In the genomic region with DNA sequence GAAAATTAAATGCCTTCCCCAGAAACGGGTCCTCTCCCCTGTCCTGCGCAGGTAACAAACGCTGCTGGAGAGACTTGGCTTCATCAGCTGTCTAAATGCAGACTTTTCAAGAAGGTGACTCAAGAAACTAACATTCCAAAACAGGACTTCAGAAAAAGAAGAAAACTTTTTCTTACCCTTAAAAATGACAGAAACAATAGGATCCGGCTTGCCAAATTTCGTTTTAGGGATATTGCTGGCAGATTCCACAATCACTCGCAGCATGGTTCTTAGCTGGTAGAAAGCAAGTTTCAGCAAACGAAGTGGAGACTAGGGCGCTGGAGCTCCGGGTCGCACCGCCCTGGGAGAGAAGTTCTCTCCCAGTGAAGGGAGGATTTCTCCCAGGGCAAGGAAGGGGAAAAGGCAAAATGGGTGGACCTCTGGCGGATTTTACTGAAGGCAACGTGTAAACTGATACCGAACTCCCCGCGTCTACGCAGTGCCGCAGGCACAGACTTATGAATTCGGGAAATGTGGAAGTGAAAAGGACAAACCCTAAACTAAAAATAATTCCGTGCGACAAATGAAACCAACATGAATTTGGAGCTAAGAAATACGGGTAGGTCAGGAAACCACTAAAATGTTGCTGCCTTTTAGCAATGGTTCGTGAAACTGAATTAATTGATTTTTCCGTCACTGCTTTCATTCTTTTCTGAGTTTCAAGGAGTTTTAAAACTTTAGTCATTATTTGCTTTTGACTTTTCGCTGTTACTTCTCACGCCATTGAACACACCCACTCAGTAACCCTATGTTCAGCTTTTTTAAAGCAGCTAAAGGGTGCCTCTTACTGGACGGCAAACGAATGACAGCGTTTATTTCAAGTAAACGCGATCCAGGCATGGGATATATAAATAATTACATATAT, we compare ENCODE assay signal across 8 cellular contexts. TPM values are rescaled to one million over a fixed set of nuclear protein-coding genes. Genes with fewer than 3 reads are reported as not detected.
A peak's percentile ranks its signal among the peaks of the same experiment; 100 is the strongest.
DNase-seq lines count a peak whose midpoint lies in the region; ATAC-seq and TF ChIP-seq lines count a peak whose summit lies in the region.

A gene with protein sequence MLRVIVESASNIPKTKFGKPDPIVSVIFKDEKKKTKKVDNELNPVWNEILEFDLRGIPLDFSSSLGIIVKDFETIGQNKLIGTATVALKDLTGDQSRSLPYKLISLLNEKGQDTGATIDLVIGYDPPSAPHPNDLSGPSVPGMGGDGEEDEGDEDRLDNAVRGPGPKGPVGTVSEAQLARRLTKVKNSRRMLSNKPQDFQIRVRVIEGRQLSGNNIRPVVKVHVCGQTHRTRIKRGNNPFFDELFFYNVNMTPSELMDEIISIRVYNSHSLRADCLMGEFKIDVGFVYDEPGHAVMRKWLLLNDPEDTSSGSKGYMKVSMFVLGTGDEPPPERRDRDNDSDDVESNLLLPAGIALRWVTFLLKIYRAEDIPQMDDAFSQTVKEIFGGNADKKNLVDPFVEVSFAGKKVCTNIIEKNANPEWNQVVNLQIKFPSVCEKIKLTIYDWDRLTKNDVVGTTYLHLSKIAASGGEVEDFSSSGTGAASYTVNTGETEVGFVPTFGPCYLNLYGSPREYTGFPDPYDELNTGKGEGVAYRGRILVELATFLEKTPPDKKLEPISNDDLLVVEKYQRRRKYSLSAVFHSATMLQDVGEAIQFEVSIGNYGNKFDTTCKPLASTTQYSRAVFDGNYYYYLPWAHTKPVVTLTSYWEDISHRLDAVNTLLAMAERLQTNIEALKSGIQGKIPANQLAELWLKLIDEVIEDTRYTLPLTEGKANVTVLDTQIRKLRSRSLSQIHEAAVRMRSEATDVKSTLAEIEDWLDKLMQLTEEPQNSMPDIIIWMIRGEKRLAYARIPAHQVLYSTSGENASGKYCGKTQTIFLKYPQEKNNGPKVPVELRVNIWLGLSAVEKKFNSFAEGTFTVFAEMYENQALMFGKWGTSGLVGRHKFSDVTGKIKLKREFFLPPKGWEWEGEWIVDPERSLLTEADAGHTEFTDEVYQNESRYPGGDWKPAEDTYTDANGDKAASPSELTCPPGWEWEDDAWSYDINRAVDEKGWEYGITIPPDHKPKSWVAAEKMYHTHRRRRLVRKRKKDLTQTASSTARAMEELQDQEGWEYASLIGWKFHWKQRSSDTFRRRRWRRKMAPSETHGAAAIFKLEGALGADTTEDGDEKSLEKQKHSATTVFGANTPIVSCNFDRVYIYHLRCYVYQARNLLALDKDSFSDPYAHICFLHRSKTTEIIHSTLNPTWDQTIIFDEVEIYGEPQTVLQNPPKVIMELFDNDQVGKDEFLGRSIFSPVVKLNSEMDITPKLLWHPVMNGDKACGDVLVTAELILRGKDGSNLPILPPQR (N-terminal part only) (minus strand): TSS at position 404 of the 904 bp plus-strand sequence. CDS start 140 bp downstream, at position 264.

- H4K20me1 ChIP-seq in IMR-90 (ENCODE audit: insufficient read depth, low read length) = no peaks in the 10 kb centered on the region; the same call in 1 of the 2 replicates

- peak within 1 kb of the TSS; percentile 87 for H3K4me3 Mint-ChIP-seq in activated naive CD8-positive, alpha-beta T cell treated with anti-CD3 and anti-CD28 coated beads, Interleukin-2, amount 50 U/mL, for 24 hours
- H3K4me3 Mint-ChIP-seq in glutamatergic neuron (ENCODE audit: unreplicated experiment) = peak within 1 kb of the TSS; percentile 81

- peak within 1 kb of the TSS; percentile 85 for H2AFZ ChIP-seq in IMR-90 (replicated peaks; ENCODE audit: low read length, poor library complexity)

- dilution Hi-C loops in IMR-90 (cut with HindIII; ENCODE audit: low sequenced_read_pairs, unreplicated experiment) = no loop called here

- H3K4ac ChIP-seq in IMR-90 (ENCODE audit: low read depth, low read length) = peak within 1 kb of the TSS; percentile 99

- intact Hi-C loops in IMR-90 (cut with micrococcal nuclease) (loop anchor here (1.0 to 5.0 kb wide), 4 partner anchors 24 to 106 kb away; no protein-coding TSS in a partner anchor), aorta (cut with DNase I) (loop anchor here (1.0 to 5.0 kb wide), 5 partner anchors 45 to 106 kb away; no protein-coding TSS in a partner anchor)

- H3K4me2 ChIP-seq in IMR-90 (ENCODE audit: low read depth, low read length) = peak within 1 kb of the TSS; percentile 93

- TSS peak; percentile 71 for BruUV-seq in IMR-90 (replicated peaks; lab: Mats Ljungman, UMichigan)

- peak; percentile 84 for TF ChIP-seq POLR2A in IMR-90 (IDR thresholded peaks at IDR 0.05; ENCODE audit: low read depth, low read length)

- peak within 1 kb of the TSS; percentile 100 for H3K27ac ChIP-seq in IMR-90 (ENCODE audit: insufficient read depth, low read length)
- peak within 1 kb of the TSS; percentile 94 for H3K27ac ChIP-seq in RWPE1
- peak within 1 kb of the TSS; percentile 84 to 98 for H3K27ac ChIP-seq in aorta (ENCODE audit: low read depth in 1 of 2, low read length in 2 of 2)

- DNase-seq in DMS114 treated with DMSO at 0.1 percent for 48 hours (lab: John Stamatoyannopoulos, UW; ENCODE audit: unreplicated experiment) (peak; percentile 68), IMR-90 (peak; percentile 93), RWPE1 (ENCODE audit: low spot score) (peak; percentile 89), glutamatergic neuron (no peak), non-pigmented ciliary epithelial cell (ENCODE audit: low read depth) (peak; percentile 58), aorta (peak in 1 of 2 donors; percentile 76)
- peak; percentile 34 for DNase-seq in activated naive CD8-positive, alpha-beta T cell treated with anti-CD3 and anti-CD28 coated beads, Interleukin-2, amount 50 U/mL, for 24 hours

- H3K23ac ChIP-seq in IMR-90 (ENCODE audit: low read depth, low read length) = peak within 1 kb of the TSS; percentile 99

- H3K9ac ChIP-seq in IMR-90 (ENCODE audit: low read depth, low read length) = peak within 1 kb of the TSS; percentile 100

- H3K18ac ChIP-seq in IMR-90 (ENCODE audit: low read depth, low read length) = peak within 1 kb of the TSS; percentile 99

- H3K4me1 ChIP-seq in IMR-90 (ENCODE audit: control insufficient read depth, insufficient read depth, low read length) (peaks cover 10% of the 10 kb centered on the region), aorta (ENCODE audit: control insufficient read depth in 1 of 2, insufficient read depth in 2 of 2, low read length in 2 of 2) (peaks cover 0 to 3% of the 10 kb centered on the region in 2 donors)

- peak within 1 kb of the TSS; percentile 95 for H2AK5ac ChIP-seq in IMR-90 (ENCODE audit: low read depth, low read length)

- peaks cover 16% of the 10 kb centered on the region for H3K27me3 Mint-ChIP-seq in activated naive CD8-positive, alpha-beta T cell treated with anti-CD3 and anti-CD28 coated beads, Interleukin-2, amount 50 U/mL, for 24 hours
- H3K27me3 Mint-ChIP-seq in glutamatergic neuron (ENCODE audit: unreplicated experiment) = no peaks in the 10 kb centered on the region

- peak within 1 kb of the TSS; percentile 98 for H4K91ac ChIP-seq in IMR-90 (ENCODE audit: insufficient read depth, low read depth, low read length)

- H3K79me1 ChIP-seq in IMR-90 (ENCODE audit: low read depth in 1 of 2, low read length in 2 of 2) = peaks cover 0 to 12% of the 10 kb centered on the region in 2 experiments; a peak in 1 of 4 replicates

- WGBS in IMR-90 (ENCODE audit: extremely low coverage in 2 of 2, insufficient read length in 1 of 2), 2 experiments = 5% methylated on average over 7 of the region's 31 CpGs; no CpG with 5 or more reads in 1 of the 2 experiments
- WGBS in aorta, 2 donors = 0 to 1% methylated on average over 31 of the region's 31 CpGs

- peak within 1 kb of the TSS; percentile 92 for H2BK120ac ChIP-seq in IMR-90 (ENCODE audit: low read depth, low read length)

- H2BK5ac ChIP-seq in IMR-90 (ENCODE audit: low read depth, low read length, poor library complexity, severe bottlenecking) = peak within 1 kb of the TSS; percentile 99

- H3K56ac ChIP-seq in IMR-90 (ENCODE audit: extremely low read depth, insufficient read depth, low read length) = peak within 1 kb of the TSS; percentile 100

- H2AK9ac ChIP-seq in IMR-90 (replicated peaks; ENCODE audit: low read depth, low read length, poor library complexity) = peak within 1 kb of the TSS; percentile 96

- H3K27ac Mint-ChIP-seq in activated naive CD8-positive, alpha-beta T cell treated with anti-CD3 and anti-CD28 coated beads, Interleukin-2, amount 50 U/mL, for 24 hours = peak within 1 kb of the TSS; percentile 90
- H3K27ac Mint-ChIP-seq in glutamatergic neuron (ENCODE audit: unreplicated experiment) = no peak within 1 kb of the TSS

- peak; percentile 92 for TF ChIP-seq RAD21 in IMR-90 (IDR thresholded peaks at IDR 0.05; ENCODE audit: low read length)

- H3K27me3 ChIP-seq in IMR-90 (ENCODE audit: control insufficient read depth, insufficient read depth, low read length) (no peaks in the 10 kb centered on the region), aorta (ENCODE audit: control insufficient read depth in 1 of 2, insufficient read depth in 2 of 2, low read length in 1 of 2) (no peaks in the 10 kb centered on the region)

- H2BK15ac ChIP-seq in IMR-90 (ENCODE audit: low read depth, low read length) = peak within 1 kb of the TSS; percentile 92

- H3K9me3 Mint-ChIP-seq in activated naive CD8-positive, alpha-beta T cell treated with anti-CD3 and anti-CD28 coated beads, Interleukin-2, amount 50 U/mL, for 24 hours = no peaks in the 10 kb centered on the region
- H3K9me3 Mint-ChIP-seq in glutamatergic neuron (ENCODE audit: unreplicated experiment) = no peaks in the 10 kb centered on the region

- in situ Hi-C loops in IMR-90 (cut with MboI; ENCODE audit: low sequenced_read_pairs) = loop anchor here (5.0 kb wide), 1 partner anchor 105 kb away; no protein-coding TSS in a partner anchor

- peak within 1 kb of the TSS; percentile 98 for H4K5ac ChIP-seq in IMR-90 (ENCODE audit: low read depth, low read length)

- H3K9me1 ChIP-seq in IMR-90 (ENCODE audit: insufficient read depth, low read length) = no peaks in the 10 kb centered on the region

- peaks cover 1% of the 10 kb centered on the region for H3K36me3 Mint-ChIP-seq in activated naive CD8-positive, alpha-beta T cell treated with anti-CD3 and anti-CD28 coated beads, Interleukin-2, amount 50 U/mL, for 24 hours (ENCODE audit: low read depth)
- no peaks in the 10 kb centered on the region for H3K36me3 Mint-ChIP-seq in glutamatergic neuron (ENCODE audit: unreplicated experiment)

- peak within 1 kb of the TSS; percentile 91 to 95 for H4K8ac ChIP-seq in IMR-90 (ENCODE audit: low read depth in 2 of 2, low read length in 2 of 2)

- H3K4me3 ChIP-seq in IMR-90 (ENCODE audit: insufficient read depth, low read depth, low read length) (peak within 1 kb of the TSS; percentile 97), aorta (ENCODE audit: low read length in 2 of 2) (peak within 1 kb of the TSS; percentile 87 to 99)

- peak; percentile 83 for TF ChIP-seq CTCF in IMR-90 (conservative IDR thresholded peaks at IDR 0.05; ENCODE audit: low read depth, low read length)
- peak; percentile 39 for TF ChIP-seq CTCF in RWPE1 (conservative IDR thresholded peaks at IDR 0.05; ENCODE audit: low read depth)
- peak; percentile 43 for TF ChIP-seq CTCF in glutamatergic neuron (IDR thresholded peaks at IDR 0.05; ENCODE audit: partially characterized antibody, unreplicated experiment)

- H3K14ac ChIP-seq in IMR-90 (replicated peaks; ENCODE audit: low read depth, low read length) = peak within 1 kb of the TSS; percentile 98

- peak within 1 kb of the TSS; percentile 91 for H2BK20ac ChIP-seq in IMR-90 (ENCODE audit: low read depth, low read length)

- peak; percentile 86 for ATAC-seq in GM21390 (IDR thresholded peaks at IDR 0.05; ENCODE audit: unreplicated experiment)
- ATAC-seq in IMR-90 (ENCODE audit: low read depth) = peak; percentile 83
- ATAC-seq in activated naive CD8-positive, alpha-beta T cell treated with anti-CD3 and anti-CD28 coated beads, Interleukin-2, amount 50 U/mL, for 24 hours = peak; percentile 74
- peak; percentile 93 for ATAC-seq in aorta (ENCODE audit: low FRiP score)

- H3K9me3 ChIP-seq in IMR-90 (ENCODE audit: control insufficient read depth, insufficient read depth, low read length) = no peaks in the 10 kb centered on the region
- no peaks in the 10 kb centered on the region for H3K9me3 ChIP-seq in aorta (ENCODE audit: control insufficient read depth, low read length)

- H3K4me1 Mint-ChIP-seq in activated naive CD8-positive, alpha-beta T cell treated with anti-CD3 and anti-CD28 coated beads, Interleukin-2, amount 50 U/mL, for 24 hours = peaks cover 23% of the 10 kb centered on the region
- no peaks in the 10 kb centered on the region for H3K4me1 Mint-ChIP-seq in glutamatergic neuron (ENCODE audit: low read depth, unreplicated experiment)

- H3K36me3 ChIP-seq in IMR-90 (ENCODE audit: control insufficient read depth, insufficient read depth, low read length) = peaks cover 4% of the 10 kb centered on the region
- no peaks in the 10 kb centered on the region for H3K36me3 ChIP-seq in aorta (ENCODE audit: control insufficient read depth in 1 of 2, insufficient read depth in 2 of 2, low read length in 1 of 2)

- CTCF ChIA-PET in IMR-90 (lab: Yijun Ruan, JAX) (interaction anchor here (0.6 to 3.1 kb wide), 27 partner anchors 9 to 154 kb away, joined by 3 to 39 read pairs (median 5); a partner anchor contains a TSS), RWPE1 (lab: Yijun Ruan, JAX) (interaction anchor here (0.5 to 6.2 kb wide), 32 partner anchors 9 to 1222 kb away, joined by 3 to 95 read pairs (median 5); no protein-coding TSS in a partner anchor)

- POLR2A ChIA-PET in IMR-90 (lab: Charles Lee; ENCODE audit: unreplicated experiment) (interaction anchor here (0.5 to 2.2 kb wide), 10 partner anchors 10 to 202 kb away, joined by 3 to 19 read pairs (median 4); a partner anchor contains a TSS), RWPE1 (lab: Yijun Ruan, JAX; ENCODE audit: low non-redundant PET) (interaction anchor here (0.6 to 2.1 kb wide), 8 partner anchors 14 to 105 kb away, joined by 3 to 5 read pairs (median 4); no protein-coding TSS in a partner anchor)

RNA-seq across cellular contexts. Expression of the gene that starts here (rescaled TPM):
- total RNA-seq in IMR-90 (2012; rRNA removed) (281 and 332 TPM in 2 replicates), glutamatergic neuron (ENCODE audit: unreplicated experiment) (0.42 TPM), aorta (100 to 1,000 TPM; 226 to 242 TPM)
- polyA plus RNA-seq in IMR-90 (2012; rRNA removed) (197 and 221 TPM in 2 replicates), aorta (10 to 100 TPM; 13.4 to 26.4 TPM)
- polyA plus RNA-seq in IMR-90 (2012; cell fraction: cytosol; rRNA removed) = 72.0 and 103 TPM in 2 replicates
- 86.1 and 277 TPM in 2 replicates for polyA plus RNA-seq in IMR-90 (2012; cell fraction: nucleus; rRNA removed; ENCODE audit: low replicate concordance)

Comparison
In these comparisons a context has a peak if more than half of its experiments do, and no peak if none do; other contexts are left out.
1. RNA of the gene that starts here (total RNA-seq): 281 to 332 TPM in IMR-90 and 226 to 242 TPM in aorta; 0.42 TPM in glutamatergic neuron (single experiment); every median in the first group is over 100 times any median in the second.
2. Peak in every context shown above with its lines, with median percentiles within 50 percentile points of each other: ATAC-seq, H3K27ac ChIP-seq and CTCF ChIP-seq.